In the genomic region with DNA sequence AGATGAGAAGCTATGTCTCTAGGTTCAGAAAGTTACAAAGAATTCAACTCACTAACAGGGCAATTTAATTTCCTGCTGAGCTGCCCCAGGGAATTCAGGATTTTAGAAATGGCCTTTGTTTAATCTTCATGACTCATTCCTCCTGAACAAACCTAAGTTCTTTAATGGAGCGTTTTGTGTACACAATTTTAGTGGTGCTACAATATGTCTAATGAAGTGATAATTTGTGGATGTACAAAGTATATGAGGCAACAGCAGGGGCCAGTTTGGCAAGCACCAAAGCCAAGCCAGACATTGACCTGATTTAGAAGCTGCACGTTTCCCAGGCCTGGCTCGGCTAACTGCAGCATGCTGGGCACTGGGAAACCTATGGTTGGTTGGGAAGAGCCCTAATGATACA, we compare ENCODE assay signal across 1 cellular context.
TF ChIP-seq lines count a peak whose summit lies in the region.

No MANE protein-coding gene starts in this region.

TF ChIP-seq in HEK293, 187 proteins besides CTCF, POLR2A, EP300 and RAD21 (continued from another document):
- TF ChIP-seq, protein P1, sequence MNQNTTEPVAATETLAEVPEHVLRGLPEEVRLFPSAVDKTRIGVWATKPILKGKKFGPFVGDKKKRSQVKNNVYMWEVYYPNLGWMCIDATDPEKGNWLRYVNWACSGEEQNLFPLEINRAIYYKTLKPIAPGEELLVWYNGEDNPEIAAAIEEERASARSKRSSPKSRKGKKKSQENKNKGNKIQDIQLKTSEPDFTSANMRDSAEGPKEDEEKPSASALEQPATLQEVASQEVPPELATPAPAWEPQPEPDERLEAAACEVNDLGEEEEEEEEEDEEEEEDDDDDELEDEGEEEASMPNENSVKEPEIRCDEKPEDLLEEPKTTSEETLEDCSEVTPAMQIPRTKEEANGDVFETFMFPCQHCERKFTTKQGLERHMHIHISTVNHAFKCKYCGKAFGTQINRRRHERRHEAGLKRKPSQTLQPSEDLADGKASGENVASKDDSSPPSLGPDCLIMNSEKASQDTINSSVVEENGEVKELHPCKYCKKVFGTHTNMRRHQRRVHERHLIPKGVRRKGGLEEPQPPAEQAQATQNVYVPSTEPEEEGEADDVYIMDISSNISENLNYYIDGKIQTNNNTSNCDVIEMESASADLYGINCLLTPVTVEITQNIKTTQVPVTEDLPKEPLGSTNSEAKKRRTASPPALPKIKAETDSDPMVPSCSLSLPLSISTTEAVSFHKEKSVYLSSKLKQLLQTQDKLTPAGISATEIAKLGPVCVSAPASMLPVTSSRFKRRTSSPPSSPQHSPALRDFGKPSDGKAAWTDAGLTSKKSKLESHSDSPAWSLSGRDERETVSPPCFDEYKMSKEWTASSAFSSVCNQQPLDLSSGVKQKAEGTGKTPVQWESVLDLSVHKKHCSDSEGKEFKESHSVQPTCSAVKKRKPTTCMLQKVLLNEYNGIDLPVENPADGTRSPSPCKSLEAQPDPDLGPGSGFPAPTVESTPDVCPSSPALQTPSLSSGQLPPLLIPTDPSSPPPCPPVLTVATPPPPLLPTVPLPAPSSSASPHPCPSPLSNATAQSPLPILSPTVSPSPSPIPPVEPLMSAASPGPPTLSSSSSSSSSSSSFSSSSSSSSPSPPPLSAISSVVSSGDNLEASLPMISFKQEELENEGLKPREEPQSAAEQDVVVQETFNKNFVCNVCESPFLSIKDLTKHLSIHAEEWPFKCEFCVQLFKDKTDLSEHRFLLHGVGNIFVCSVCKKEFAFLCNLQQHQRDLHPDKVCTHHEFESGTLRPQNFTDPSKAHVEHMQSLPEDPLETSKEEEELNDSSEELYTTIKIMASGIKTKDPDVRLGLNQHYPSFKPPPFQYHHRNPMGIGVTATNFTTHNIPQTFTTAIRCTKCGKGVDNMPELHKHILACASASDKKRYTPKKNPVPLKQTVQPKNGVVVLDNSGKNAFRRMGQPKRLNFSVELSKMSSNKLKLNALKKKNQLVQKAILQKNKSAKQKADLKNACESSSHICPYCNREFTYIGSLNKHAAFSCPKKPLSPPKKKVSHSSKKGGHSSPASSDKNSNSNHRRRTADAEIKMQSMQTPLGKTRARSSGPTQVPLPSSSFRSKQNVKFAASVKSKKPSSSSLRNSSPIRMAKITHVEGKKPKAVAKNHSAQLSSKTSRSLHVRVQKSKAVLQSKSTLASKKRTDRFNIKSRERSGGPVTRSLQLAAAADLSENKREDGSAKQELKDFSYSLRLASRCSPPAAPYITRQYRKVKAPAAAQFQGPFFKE (tag by site-specific recombination; IDR thresholded peaks at IDR 0.05; ENCODE audit: borderline replicate concordance), result no peak
- TF ChIP-seq KLF16 (tag by site-specific recombination; IDR thresholded peaks at IDR 0.05), result no peak
- TF ChIP-seq, protein P2, sequence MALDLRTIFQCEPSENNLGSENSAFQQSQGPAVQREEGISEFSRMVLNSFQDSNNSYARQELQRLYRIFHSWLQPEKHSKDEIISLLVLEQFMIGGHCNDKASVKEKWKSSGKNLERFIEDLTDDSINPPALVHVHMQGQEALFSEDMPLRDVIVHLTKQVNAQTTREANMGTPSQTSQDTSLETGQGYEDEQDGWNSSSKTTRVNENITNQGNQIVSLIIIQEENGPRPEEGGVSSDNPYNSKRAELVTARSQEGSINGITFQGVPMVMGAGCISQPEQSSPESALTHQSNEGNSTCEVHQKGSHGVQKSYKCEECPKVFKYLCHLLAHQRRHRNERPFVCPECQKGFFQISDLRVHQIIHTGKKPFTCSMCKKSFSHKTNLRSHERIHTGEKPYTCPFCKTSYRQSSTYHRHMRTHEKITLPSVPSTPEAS (tag by site-specific recombination; IDR thresholded peaks at IDR 0.05), result no peak
- TF ChIP-seq, protein P3, sequence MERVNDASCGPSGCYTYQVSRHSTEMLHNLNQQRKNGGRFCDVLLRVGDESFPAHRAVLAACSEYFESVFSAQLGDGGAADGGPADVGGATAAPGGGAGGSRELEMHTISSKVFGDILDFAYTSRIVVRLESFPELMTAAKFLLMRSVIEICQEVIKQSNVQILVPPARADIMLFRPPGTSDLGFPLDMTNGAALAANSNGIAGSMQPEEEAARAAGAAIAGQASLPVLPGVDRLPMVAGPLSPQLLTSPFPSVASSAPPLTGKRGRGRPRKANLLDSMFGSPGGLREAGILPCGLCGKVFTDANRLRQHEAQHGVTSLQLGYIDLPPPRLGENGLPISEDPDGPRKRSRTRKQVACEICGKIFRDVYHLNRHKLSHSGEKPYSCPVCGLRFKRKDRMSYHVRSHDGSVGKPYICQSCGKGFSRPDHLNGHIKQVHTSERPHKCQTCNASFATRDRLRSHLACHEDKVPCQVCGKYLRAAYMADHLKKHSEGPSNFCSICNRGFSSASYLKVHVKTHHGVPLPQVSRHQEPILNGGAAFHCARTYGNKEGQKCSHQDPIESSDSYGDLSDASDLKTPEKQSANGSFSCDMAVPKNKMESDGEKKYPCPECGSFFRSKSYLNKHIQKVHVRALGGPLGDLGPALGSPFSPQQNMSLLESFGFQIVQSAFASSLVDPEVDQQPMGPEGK (tag by site-specific recombination; IDR thresholded peaks at IDR 0.05), result 0 out of 2 replicates have a peak, but pooled peaks have one; percentile 37
- no peak for TF ChIP-seq ZNF776 (tag by site-specific recombination; IDR thresholded peaks at IDR 0.05; ENCODE audit: borderline replicate concordance)
- TF ChIP-seq TCF7L2 (IDR thresholded peaks at IDR 0.05; ENCODE audit: borderline replicate concordance, low read depth, low read length), result no peak
- TF ChIP-seq KLF1 (tag by site-specific recombination; IDR thresholded peaks at IDR 0.05), result no peak
- TF ChIP-seq ZNF433 (tag by site-specific recombination; IDR thresholded peaks at IDR 0.05; ENCODE audit: low read depth), result no peak
- no peak for TF ChIP-seq ZNF248 (tag by site-specific recombination; IDR thresholded peaks at IDR 0.05)
- no peak for TF ChIP-seq ZNF837 (tag by site-specific recombination; IDR thresholded peaks at IDR 0.05)
- peak; percentile 75 for TF ChIP-seq ZNF324 (tag by site-specific recombination; IDR thresholded peaks at IDR 0.05)
- TF ChIP-seq, protein P4, sequence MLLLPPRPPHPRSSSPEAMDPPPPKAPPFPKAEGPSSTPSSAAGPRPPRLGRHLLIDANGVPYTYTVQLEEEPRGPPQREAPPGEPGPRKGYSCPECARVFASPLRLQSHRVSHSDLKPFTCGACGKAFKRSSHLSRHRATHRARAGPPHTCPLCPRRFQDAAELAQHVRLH (tag by site-specific recombination; IDR thresholded peaks at IDR 0.05), result no peak
- TF ChIP-seq ZNF146 (tag by site-specific recombination; IDR thresholded peaks at IDR 0.05), result no peak
- TF ChIP-seq, protein P5, sequence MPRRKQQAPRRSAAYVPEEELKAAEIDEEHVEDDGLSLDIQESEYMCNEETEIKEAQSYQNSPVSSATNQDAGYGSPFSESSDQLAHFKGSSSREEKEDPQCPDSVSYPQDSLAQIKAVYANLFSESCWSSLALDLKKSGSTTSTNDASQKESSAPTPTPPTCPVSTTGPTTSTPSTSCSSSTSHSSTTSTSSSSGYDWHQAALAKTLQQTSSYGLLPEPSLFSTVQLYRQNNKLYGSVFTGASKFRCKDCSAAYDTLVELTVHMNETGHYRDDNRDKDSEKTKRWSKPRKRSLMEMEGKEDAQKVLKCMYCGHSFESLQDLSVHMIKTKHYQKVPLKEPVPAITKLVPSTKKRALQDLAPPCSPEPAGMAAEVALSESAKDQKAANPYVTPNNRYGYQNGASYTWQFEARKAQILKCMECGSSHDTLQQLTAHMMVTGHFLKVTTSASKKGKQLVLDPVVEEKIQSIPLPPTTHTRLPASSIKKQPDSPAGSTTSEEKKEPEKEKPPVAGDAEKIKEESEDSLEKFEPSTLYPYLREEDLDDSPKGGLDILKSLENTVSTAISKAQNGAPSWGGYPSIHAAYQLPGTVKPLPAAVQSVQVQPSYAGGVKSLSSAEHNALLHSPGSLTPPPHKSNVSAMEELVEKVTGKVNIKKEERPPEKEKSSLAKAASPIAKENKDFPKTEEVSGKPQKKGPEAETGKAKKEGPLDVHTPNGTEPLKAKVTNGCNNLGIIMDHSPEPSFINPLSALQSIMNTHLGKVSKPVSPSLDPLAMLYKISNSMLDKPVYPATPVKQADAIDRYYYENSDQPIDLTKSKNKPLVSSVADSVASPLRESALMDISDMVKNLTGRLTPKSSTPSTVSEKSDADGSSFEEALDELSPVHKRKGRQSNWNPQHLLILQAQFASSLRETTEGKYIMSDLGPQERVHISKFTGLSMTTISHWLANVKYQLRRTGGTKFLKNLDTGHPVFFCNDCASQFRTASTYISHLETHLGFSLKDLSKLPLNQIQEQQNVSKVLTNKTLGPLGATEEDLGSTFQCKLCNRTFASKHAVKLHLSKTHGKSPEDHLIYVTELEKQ (tag by site-specific recombination; IDR thresholded peaks at IDR 0.05; ENCODE audit: borderline replicate concordance), result peak; percentile 81; the same call in 1 of the 2 replicates
- TF ChIP-seq, protein P6, sequence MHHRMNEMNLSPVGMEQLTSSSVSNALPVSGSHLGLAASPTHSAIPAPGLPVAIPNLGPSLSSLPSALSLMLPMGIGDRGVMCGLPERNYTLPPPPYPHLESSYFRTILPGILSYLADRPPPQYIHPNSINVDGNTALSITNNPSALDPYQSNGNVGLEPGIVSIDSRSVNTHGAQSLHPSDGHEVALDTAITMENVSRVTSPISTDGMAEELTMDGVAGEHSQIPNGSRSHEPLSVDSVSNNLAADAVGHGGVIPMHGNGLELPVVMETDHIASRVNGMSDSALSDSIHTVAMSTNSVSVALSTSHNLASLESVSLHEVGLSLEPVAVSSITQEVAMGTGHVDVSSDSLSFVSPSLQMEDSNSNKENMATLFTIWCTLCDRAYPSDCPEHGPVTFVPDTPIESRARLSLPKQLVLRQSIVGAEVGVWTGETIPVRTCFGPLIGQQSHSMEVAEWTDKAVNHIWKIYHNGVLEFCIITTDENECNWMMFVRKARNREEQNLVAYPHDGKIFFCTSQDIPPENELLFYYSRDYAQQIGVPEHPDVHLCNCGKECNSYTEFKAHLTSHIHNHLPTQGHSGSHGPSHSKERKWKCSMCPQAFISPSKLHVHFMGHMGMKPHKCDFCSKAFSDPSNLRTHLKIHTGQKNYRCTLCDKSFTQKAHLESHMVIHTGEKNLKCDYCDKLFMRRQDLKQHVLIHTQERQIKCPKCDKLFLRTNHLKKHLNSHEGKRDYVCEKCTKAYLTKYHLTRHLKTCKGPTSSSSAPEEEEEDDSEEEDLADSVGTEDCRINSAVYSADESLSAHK (tag by site-specific recombination; IDR thresholded peaks at IDR 0.05), result peak; percentile 77
- TF ChIP-seq ZNF221 (tag by site-specific recombination; IDR thresholded peaks at IDR 0.05; ENCODE audit: borderline replicate concordance), result no peak
- TF ChIP-seq ZNF335 (tag by site-specific recombination; conservative IDR thresholded peaks at IDR 0.05), result no peak
- TF ChIP-seq HOXD13 (CRISPR knock-in tag; IDR thresholded peaks at IDR 0.05; ENCODE audit: borderline replicate concordance), result no peak
- peak; percentile 91 for TF ChIP-seq GLI2 (tag by site-specific recombination; IDR thresholded peaks at IDR 0.05; ENCODE audit: borderline replicate concordance, low read depth)
- no peak for TF ChIP-seq SALL2 (tag by site-specific recombination; IDR thresholded peaks at IDR 0.05; ENCODE audit: borderline replicate concordance)
- TF ChIP-seq ZNF621 (tag by site-specific recombination; IDR thresholded peaks at IDR 0.05), result no peak
- peak; percentile 63; the same call in 1 of the 2 replicates for TF ChIP-seq ZNF558 (tag by site-specific recombination; IDR thresholded peaks at IDR 0.05)
- no peak for TF ChIP-seq ZNF19 (tag by site-specific recombination; IDR thresholded peaks at IDR 0.05; ENCODE audit: low read depth)
- TF ChIP-seq, protein P7, sequence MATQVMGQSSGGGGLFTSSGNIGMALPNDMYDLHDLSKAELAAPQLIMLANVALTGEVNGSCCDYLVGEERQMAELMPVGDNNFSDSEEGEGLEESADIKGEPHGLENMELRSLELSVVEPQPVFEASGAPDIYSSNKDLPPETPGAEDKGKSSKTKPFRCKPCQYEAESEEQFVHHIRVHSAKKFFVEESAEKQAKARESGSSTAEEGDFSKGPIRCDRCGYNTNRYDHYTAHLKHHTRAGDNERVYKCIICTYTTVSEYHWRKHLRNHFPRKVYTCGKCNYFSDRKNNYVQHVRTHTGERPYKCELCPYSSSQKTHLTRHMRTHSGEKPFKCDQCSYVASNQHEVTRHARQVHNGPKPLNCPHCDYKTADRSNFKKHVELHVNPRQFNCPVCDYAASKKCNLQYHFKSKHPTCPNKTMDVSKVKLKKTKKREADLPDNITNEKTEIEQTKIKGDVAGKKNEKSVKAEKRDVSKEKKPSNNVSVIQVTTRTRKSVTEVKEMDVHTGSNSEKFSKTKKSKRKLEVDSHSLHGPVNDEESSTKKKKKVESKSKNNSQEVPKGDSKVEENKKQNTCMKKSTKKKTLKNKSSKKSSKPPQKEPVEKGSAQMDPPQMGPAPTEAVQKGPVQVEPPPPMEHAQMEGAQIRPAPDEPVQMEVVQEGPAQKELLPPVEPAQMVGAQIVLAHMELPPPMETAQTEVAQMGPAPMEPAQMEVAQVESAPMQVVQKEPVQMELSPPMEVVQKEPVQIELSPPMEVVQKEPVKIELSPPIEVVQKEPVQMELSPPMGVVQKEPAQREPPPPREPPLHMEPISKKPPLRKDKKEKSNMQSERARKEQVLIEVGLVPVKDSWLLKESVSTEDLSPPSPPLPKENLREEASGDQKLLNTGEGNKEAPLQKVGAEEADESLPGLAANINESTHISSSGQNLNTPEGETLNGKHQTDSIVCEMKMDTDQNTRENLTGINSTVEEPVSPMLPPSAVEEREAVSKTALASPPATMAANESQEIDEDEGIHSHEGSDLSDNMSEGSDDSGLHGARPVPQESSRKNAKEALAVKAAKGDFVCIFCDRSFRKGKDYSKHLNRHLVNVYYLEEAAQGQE (tag by site-specific recombination; IDR thresholded peaks at IDR 0.05), result no peak
- no peak for TF ChIP-seq MZF1 (tag by site-specific recombination; IDR thresholded peaks at IDR 0.05; ENCODE audit: borderline replicate concordance)
- TF ChIP-seq, protein P8, sequence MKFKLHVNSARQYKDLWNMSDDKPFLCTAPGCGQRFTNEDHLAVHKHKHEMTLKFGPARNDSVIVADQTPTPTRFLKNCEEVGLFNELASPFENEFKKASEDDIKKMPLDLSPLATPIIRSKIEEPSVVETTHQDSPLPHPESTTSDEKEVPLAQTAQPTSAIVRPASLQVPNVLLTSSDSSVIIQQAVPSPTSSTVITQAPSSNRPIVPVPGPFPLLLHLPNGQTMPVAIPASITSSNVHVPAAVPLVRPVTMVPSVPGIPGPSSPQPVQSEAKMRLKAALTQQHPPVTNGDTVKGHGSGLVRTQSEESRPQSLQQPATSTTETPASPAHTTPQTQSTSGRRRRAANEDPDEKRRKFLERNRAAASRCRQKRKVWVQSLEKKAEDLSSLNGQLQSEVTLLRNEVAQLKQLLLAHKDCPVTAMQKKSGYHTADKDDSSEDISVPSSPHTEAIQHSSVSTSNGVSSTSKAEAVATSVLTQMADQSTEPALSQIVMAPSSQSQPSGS (tag by site-specific recombination; IDR thresholded peaks at IDR 0.05; ENCODE audit: low read depth), result no peak; the same call in 1 of the 2 replicates
- no peak for TF ChIP-seq ZNF239 (tag by site-specific recombination; IDR thresholded peaks at IDR 0.05)
- no peak for TF ChIP-seq ZNF548 (tag by site-specific recombination; IDR thresholded peaks at IDR 0.05)
